ENCODE assay signal across 10 cellular contexts in the genomic region with DNA sequence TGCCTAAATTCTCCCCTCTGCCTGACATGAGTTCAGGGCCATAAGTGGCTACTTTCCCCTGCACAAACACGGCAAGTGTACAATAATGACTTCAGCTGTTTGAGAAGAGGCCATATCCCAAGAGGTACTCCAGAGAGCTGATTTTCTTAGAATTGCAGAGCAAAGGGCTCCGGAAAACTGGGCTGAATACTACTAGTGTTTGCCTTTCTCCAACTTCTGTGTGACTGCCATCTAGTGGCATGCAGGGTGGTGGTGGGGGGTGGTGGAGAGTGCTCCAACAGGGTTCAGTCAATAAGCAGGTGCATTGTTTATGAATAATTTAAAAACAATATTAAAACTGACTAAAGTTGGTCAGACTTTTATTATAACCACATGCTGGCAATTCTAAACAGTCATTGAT.
DNase-seq lines count a peak whose midpoint lies in the region; ATAC-seq, FAIRE-seq and TF ChIP-seq lines count a peak whose summit lies in the region.
"Had no signal": no experiment of that assay in that cellular context is flagged by ENCODE, and none has a peak within 500 bp of the region (broad histone marks: within the 10 kb centered on the region; RNA-seq: fewer than 3 reads in every experiment).

No MANE protein-coding gene starts in this region.

- no peak overlapping the region for H3K4me3 ChIP-seq in SU-DHL-6 (ENCODE audit: insufficient read depth, low read length, poor library complexity, severe bottlenecking)

- no peaks in the 10 kb centered on the region for H3K27me3 ChIP-seq in SU-DHL-6 (ENCODE audit: low read length)

- in situ Hi-C loops in Caki2 (cut with HindIII; ENCODE audit: low pct_unique_long_range_greater_than_20kb, low sequenced_read_pairs) = no loop called here

- H3K4me2 ChIP-seq in SU-DHL-6 (ENCODE audit: low read depth, low read length, poor library complexity, severe bottlenecking) = no peak overlapping the region

- no peaks in the 10 kb centered on the region for H3K79me2 ChIP-seq in SU-DHL-6 (ENCODE audit: insufficient read depth, low read length)
- H3K79me2 ChIP-seq: parathyroid adenoma had no signal

- no peaks in the 10 kb centered on the region for H3K27me3 Mint-ChIP-seq in glutamatergic neuron (ENCODE audit: unreplicated experiment)

- DNase-seq in Caki2 (ENCODE audit: low read depth) (peak; percentile 4), glutamatergic neuron (peak; percentile 59), GM19239 (ENCODE audit: insufficient read length, low spot score) (no peak), kidney glomerular epithelial cell (lab: John Stamatoyannopoulos, UW) (no peak)
- peak; percentile 1 for DNase-seq in stimulated activated CD8-positive, alpha-beta memory T cell treated with anti-CD3 and anti-CD28 coated beads, Interleukin-4, amount 100 ng/mL, for 24 hours (ENCODE audit: low read depth)

- no peak overlapping the region for H3K27ac Mint-ChIP-seq in glutamatergic neuron (ENCODE audit: unreplicated experiment)

- H3K9me3 Mint-ChIP-seq in glutamatergic neuron (ENCODE audit: unreplicated experiment) = no peaks in the 10 kb centered on the region

- no peaks in the 10 kb centered on the region for H3F3A ChIP-seq in SU-DHL-6 (ENCODE audit: insufficient read depth)

- H3K4me3 Mint-ChIP-seq in glutamatergic neuron (ENCODE audit: unreplicated experiment) = no peak overlapping the region

- H3K27ac ChIP-seq in SU-DHL-6 (ENCODE audit: low read depth, low read length) = no peak overlapping the region
- H3K27ac ChIP-seq: parathyroid adenoma had no signal

- peak; percentile 26 for TF ChIP-seq CTCF in SU-DHL-6 (IDR thresholded peaks at IDR 0.05; ENCODE audit: insufficient read depth, low read length, poor library complexity, severe bottlenecking)
- peak; percentile 31 for TF ChIP-seq CTCF in glutamatergic neuron (IDR thresholded peaks at IDR 0.05; ENCODE audit: partially characterized antibody, unreplicated experiment)

- H3K36me3 Mint-ChIP-seq in glutamatergic neuron (ENCODE audit: unreplicated experiment) = no peaks in the 10 kb centered on the region

- H3K9me3 ChIP-seq in SU-DHL-6 (ENCODE audit: insufficient read depth, low read length) = no peaks in the 10 kb centered on the region

- H3K4me1 Mint-ChIP-seq in glutamatergic neuron (ENCODE audit: low read depth, unreplicated experiment) = peaks cover 4% of the 10 kb centered on the region

- ATAC-seq in GM18511 (IDR thresholded peaks at IDR 0.05; ENCODE audit: unreplicated experiment) = peak; percentile 86
- peak; percentile 65 for ATAC-seq in HG03442 (IDR thresholded peaks at IDR 0.05; ENCODE audit: unreplicated experiment)

- H3K9ac ChIP-seq in SU-DHL-6 (ENCODE audit: low read length) = no peak overlapping the region
- H3K9ac ChIP-seq: parathyroid adenoma had no signal

- no peak for FAIRE-seq in GM19239 (lab: Jason Lieb, UNC)
- FAIRE-seq: TTC549 had no signal

- H3K9me2 ChIP-seq in SU-DHL-6 (replicated peaks; ENCODE audit: insufficient read depth, low read length) = no peaks in the 10 kb centered on the region

- no peak overlapping the region for H2AFZ ChIP-seq in SU-DHL-6 (ENCODE audit: low read depth, low read length, severe bottlenecking)
- H2AFZ ChIP-seq: parathyroid adenoma had no signal

- no peaks in the 10 kb centered on the region for H3K36me3 ChIP-seq in SU-DHL-6 (ENCODE audit: low read length)

- no peaks in the 10 kb centered on the region for H4K20me1 ChIP-seq in SU-DHL-6 (ENCODE audit: low read depth, low read length)

Comparison
In these comparisons a context has a peak if more than half of its experiments do, and no peak if none do; other contexts are left out.
1. DNase-seq: peak in Caki2 (single experiment), glutamatergic neuron (single experiment) and stimulated activated CD8-positive, alpha-beta memory T cell treated with anti-CD3 and anti-CD28 coated beads, Interleukin-4, amount 100 ng/mL, for 24 hours (single experiment); none in GM19239 (single experiment) and kidney glomerular epithelial cell (single experiment).